1 cellular context compared by ENCODE assay signal in the genomic region with DNA sequence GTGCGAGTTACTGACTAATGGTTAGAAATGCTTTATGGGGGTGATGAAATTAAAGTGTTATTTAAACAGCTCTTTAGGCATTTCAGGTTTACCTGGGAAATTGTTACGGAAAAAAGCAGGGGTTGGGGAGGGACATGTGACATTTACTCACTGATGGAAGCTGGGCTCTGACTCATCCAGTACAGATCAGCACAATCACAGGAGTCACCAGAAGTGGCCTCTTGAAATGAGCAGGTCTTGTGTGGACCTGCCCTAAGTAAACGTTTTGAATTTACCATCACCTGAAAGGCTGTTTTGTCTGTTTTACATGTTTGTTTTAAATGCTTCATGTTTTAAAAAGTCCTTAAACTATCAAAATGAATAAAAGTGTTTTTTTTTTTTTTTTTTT.
TF ChIP-seq lines count a peak whose summit lies in the region.

No MANE protein-coding gene starts in this region.

TF ChIP-seq in GM12878, 131 proteins besides CTCF, POLR2A, EP300 and RAD21:
- TF ChIP-seq RAD51 (IDR thresholded peaks at IDR 0.05) = peak; percentile 34; the same call in 1 of the 2 replicates
- no peak for TF ChIP-seq MTA2 (IDR thresholded peaks at IDR 0.05; ENCODE audit: low read depth)
- TF ChIP-seq BRCA1 (IDR thresholded peaks at IDR 0.05; ENCODE audit: low read depth, low read length) = no peak
- no peak for TF ChIP-seq HCFC1 (IDR thresholded peaks at IDR 0.05; ENCODE audit: low read length)
